10 cellular contexts compared by ENCODE assay signal in genomic region chr10:100468322-100468721, GRCh38. TPM values are rescaled to one million over a fixed set of nuclear protein-coding genes. Genes with fewer than 3 reads are reported as not detected.
"Had no signal": no experiment of that assay in that cellular context is flagged by ENCODE, and none has a peak within 500 bp of the region (broad histone marks: within the 10 kb centered on the region; RNA-seq: fewer than 3 reads in every experiment).

No MANE protein-coding gene starts in this region.

- H3K27ac Mint-ChIP-seq: IgD-negative memory B cell had no signal

- H3K36me3 Mint-ChIP-seq: IgD-negative memory B cell had no signal

- H3K9me3 Mint-ChIP-seq: IgD-negative memory B cell had no signal

- H3K4me3 ChIP-seq: K562 had no signal

- FAIRE-seq: HepG2, HTR-8/SVneo, K562 had no signal

- H3K4me2 ChIP-seq: KMS-11 had no signal

- H3K4me1 Mint-ChIP-seq: IgD-negative memory B cell had no signal

- H3K4me3 Mint-ChIP-seq: IgD-negative memory B cell had no signal

- ATAC-seq: HepG2, K562 had no signal

- H3K9ac ChIP-seq: KMS-11 had no signal

- DNase-seq: IMR-90, KBM-7, KG1 had no signal

- H3K27ac ChIP-seq: HL-60, KMS-11 had no signal

RNA-seq across cellular contexts. Expression of gene WNT8B, which starts 5.5 kb away (rescaled TPM):
- total RNA-seq: HT1080, IMR-90, K562 had no signal
- polyA plus RNA-seq: IgD-negative memory B cell, K562 had no signal
